1 cellular context compared by ENCODE assay signal in the genomic region with DNA sequence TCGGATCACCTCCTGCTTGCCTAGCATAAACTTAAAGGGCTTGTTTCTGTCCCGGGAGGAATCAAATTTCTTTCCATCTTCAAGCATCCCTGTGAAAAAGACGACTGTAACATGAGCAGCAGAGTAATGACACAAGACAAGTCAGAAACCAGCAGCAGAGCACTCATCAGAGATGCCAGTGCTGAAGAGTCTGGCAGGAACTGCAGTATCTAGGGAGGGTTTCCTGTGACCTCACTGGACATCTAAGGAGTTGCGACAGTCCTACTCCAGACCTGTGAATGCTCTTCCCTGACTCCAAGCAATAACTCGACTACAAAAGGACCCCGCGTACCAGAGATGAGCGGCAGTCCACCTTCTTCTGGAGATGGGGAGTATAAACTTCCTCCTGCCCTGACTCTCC.
TF ChIP-seq lines count a peak whose summit lies in the region.

No MANE protein-coding gene starts in this region.

TF ChIP-seq in GM12878, 131 proteins besides CTCF, POLR2A, EP300 and RAD21 (continued from another document):
- TF ChIP-seq, protein P1, sequence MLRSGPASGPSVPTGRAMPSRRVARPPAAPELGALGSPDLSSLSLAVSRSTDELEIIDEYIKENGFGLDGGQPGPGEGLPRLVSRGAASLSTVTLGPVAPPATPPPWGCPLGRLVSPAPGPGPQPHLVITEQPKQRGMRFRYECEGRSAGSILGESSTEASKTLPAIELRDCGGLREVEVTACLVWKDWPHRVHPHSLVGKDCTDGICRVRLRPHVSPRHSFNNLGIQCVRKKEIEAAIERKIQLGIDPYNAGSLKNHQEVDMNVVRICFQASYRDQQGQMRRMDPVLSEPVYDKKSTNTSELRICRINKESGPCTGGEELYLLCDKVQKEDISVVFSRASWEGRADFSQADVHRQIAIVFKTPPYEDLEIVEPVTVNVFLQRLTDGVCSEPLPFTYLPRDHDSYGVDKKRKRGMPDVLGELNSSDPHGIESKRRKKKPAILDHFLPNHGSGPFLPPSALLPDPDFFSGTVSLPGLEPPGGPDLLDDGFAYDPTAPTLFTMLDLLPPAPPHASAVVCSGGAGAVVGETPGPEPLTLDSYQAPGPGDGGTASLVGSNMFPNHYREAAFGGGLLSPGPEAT (IDR thresholded peaks at IDR 0.05; ENCODE audit: low read depth): no peak
- TF ChIP-seq, protein P2, sequence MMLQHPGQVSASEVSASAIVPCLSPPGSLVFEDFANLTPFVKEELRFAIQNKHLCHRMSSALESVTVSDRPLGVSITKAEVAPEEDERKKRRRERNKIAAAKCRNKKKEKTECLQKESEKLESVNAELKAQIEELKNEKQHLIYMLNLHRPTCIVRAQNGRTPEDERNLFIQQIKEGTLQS (IDR thresholded peaks at IDR 0.05; ENCODE audit: borderline replicate concordance, extremely low read depth, low read depth, low read length): no peak
- no peak for TF ChIP-seq FOXK2 (IDR thresholded peaks at IDR 0.05)
- no peak for TF ChIP-seq EED (IDR thresholded peaks at IDR 0.05; ENCODE audit: low read depth)
